ENCODE assay signal across 8 cellular contexts in genomic region chr1:148825029-148825428, GRCh38. TPM values are rescaled to one million over a fixed set of nuclear protein-coding genes. Genes with fewer than 3 reads are reported as not detected.
DNase-seq lines count a peak whose midpoint lies in the region; ATAC-seq, FAIRE-seq and TF ChIP-seq lines count a peak whose summit lies in the region.
"Not testable (repeated sequence)": the region's sequence is repeated elsewhere in the genome, so short reads cannot be mapped to it uniquely, and the experiment has no call there.

No MANE protein-coding gene starts in this region.

- not testable (repeated sequence) for FAIRE-seq in A549 (lab: Jason Lieb, UNC)
- FAIRE-seq in GM19239 (lab: Jason Lieb, UNC): peak; percentile 21
- peak; percentile 11 for FAIRE-seq in RCC 7860 (lab: Jason Lieb, UNC)

- not testable (repeated sequence) for H3K36me3 Mint-ChIP-seq in activated CD8-positive, alpha-beta T cell treated with anti-CD3 and anti-CD28 coated beads, Interleukin-2, amount 10 ng/mL, durations not matched to agents 7 days and 5 days (ENCODE audit: low read depth); effector memory CD8-positive, alpha-beta T cell (ENCODE audit: insufficient read depth); stimulated activated memory B cell treated with anti-CD40 and anti-IgM and Interleukin-4, amounts not matched to agents 10 μg/mL and 1 μg/mL and 100 μg/mL, for 72 hours

- no CpG with 5 or more reads among the region's 2 CpGs for WGBS in A549 (ENCODE audit: missing lambda C conversion rate)

- not testable (repeated sequence) for H3K9me3 Mint-ChIP-seq in activated CD8-positive, alpha-beta T cell treated with anti-CD3 and anti-CD28 coated beads, Interleukin-2, amount 10 ng/mL, durations not matched to agents 7 days and 5 days (ENCODE audit: insufficient read depth); effector memory CD8-positive, alpha-beta T cell; stimulated activated memory B cell treated with anti-CD40 and anti-IgM and Interleukin-4, amounts not matched to agents 10 μg/mL and 1 μg/mL and 100 μg/mL, for 72 hours

- H3K4me2 ChIP-seq in A549: not testable (repeated sequence)

- not testable (repeated sequence) for H3K9me3 ChIP-seq in A549, mucosa of descending colon

- CTCF ChIA-PET in A549 (lab: Yijun Ruan, JAX); activated CD8-positive, alpha-beta T cell treated with anti-CD3 and anti-CD28 coated beads, Interleukin-2, amount 10 ng/mL, durations not matched to agents 7 days and 5 days (lab: Charles Lee): not testable (repeated sequence)

- not testable (repeated sequence) for H3K4me3 Mint-ChIP-seq in activated CD8-positive, alpha-beta T cell treated with anti-CD3 and anti-CD28 coated beads, Interleukin-2, amount 10 ng/mL, durations not matched to agents 7 days and 5 days; effector memory CD8-positive, alpha-beta T cell; stimulated activated memory B cell treated with anti-CD40 and anti-IgM and Interleukin-4, amounts not matched to agents 10 μg/mL and 1 μg/mL and 100 μg/mL, for 72 hours

- not testable (repeated sequence) for H3K27ac Mint-ChIP-seq in activated CD8-positive, alpha-beta T cell treated with anti-CD3 and anti-CD28 coated beads, Interleukin-2, amount 10 ng/mL, durations not matched to agents 7 days and 5 days; effector memory CD8-positive, alpha-beta T cell; stimulated activated memory B cell treated with anti-CD40 and anti-IgM and Interleukin-4, amounts not matched to agents 10 μg/mL and 1 μg/mL and 100 μg/mL, for 72 hours

- DNase-seq in A549 (ENCODE audit: low read depth in 1 of 2, low spot score in 1 of 2); GM19239 (ENCODE audit: insufficient read length, low spot score); RCC 7860 (ENCODE audit: low spot score); activated CD8-positive, alpha-beta T cell treated with anti-CD3 and anti-CD28 coated beads, Interleukin-2, amount 10 ng/mL, durations not matched to agents 7 days and 5 days; effector memory CD8-positive, alpha-beta T cell; left ventricle myocardium superior; mucosa of descending colon: not testable (repeated sequence)

- H3K27ac ChIP-seq in A549: not testable (repeated sequence)

- not testable (repeated sequence) for TF ChIP-seq POLR2A in A549 (IDR thresholded peaks at IDR 0.05; ENCODE audit: low read length)

- H3K4me1 Mint-ChIP-seq in activated CD8-positive, alpha-beta T cell treated with anti-CD3 and anti-CD28 coated beads, Interleukin-2, amount 10 ng/mL, durations not matched to agents 7 days and 5 days (ENCODE audit: low read depth); effector memory CD8-positive, alpha-beta T cell (ENCODE audit: low read depth in 2 of 2); stimulated activated memory B cell treated with anti-CD40 and anti-IgM and Interleukin-4, amounts not matched to agents 10 μg/mL and 1 μg/mL and 100 μg/mL, for 72 hours: not testable (repeated sequence)

- POLR2A ChIA-PET in A549 (lab: Yijun Ruan, JAX); activated CD8-positive, alpha-beta T cell treated with anti-CD3 and anti-CD28 coated beads, Interleukin-2, amount 10 ng/mL, durations not matched to agents 7 days and 5 days (lab: Charles Lee): not testable (repeated sequence)

- ATAC-seq in A549: peak; percentile 74 to 78; a peak in 5 of 6 replicates
- peak; percentile 83 for ATAC-seq in activated CD8-positive, alpha-beta T cell treated with anti-CD3 and anti-CD28 coated beads, Interleukin-2, amount 10 ng/mL, durations not matched to agents 7 days and 5 days
- ATAC-seq in effector memory CD8-positive, alpha-beta T cell (replicated peaks): peak; percentile 61
- peak; percentile 81 for ATAC-seq in left ventricle myocardium superior
- peak; percentile 76 for ATAC-seq in mucosa of descending colon
- ATAC-seq in stimulated activated memory B cell treated with anti-CD40 and anti-IgM and Interleukin-4, amounts not matched to agents 10 μg/mL and 1 μg/mL and 100 μg/mL, for 72 hours: peak; percentile 75

- H3K27me3 Mint-ChIP-seq in activated CD8-positive, alpha-beta T cell treated with anti-CD3 and anti-CD28 coated beads, Interleukin-2, amount 10 ng/mL, durations not matched to agents 7 days and 5 days (ENCODE audit: low read depth); effector memory CD8-positive, alpha-beta T cell; stimulated activated memory B cell treated with anti-CD40 and anti-IgM and Interleukin-4, amounts not matched to agents 10 μg/mL and 1 μg/mL and 100 μg/mL, for 72 hours: not testable (repeated sequence)

- intact Hi-C loops in left ventricle myocardium superior (cut with micrococcal nuclease); mucosa of descending colon (cut with DNase I, micrococcal nuclease): not testable (repeated sequence)

- not testable (repeated sequence) for TF ChIP-seq EP300 in A549 (IDR thresholded peaks at IDR 0.05)

- not testable (repeated sequence) for H3K36me3 ChIP-seq in mucosa of descending colon (ENCODE audit: low read depth)

- H3K4me1 ChIP-seq in A549; mucosa of descending colon (ENCODE audit: low read depth): not testable (repeated sequence)

- H3K4me3 ChIP-seq in A549, mucosa of descending colon: not testable (repeated sequence)

- TF ChIP-seq RAD21 in A549 (conservative IDR thresholded peaks at IDR 0.05 in 1 of 2, IDR thresholded peaks at IDR 0.05 in 1 of 2): not testable (repeated sequence)

- not testable (repeated sequence) for TF ChIP-seq CTCF in A549 (IDR thresholded peaks at IDR 0.05); mucosa of descending colon (IDR thresholded peaks at IDR 0.05)

RNA-seq across cellular contexts. Expression of gene PDE4DIP, which starts 19.2 kb away (rescaled TPM):
- polyA plus RNA-seq in A549 (2011; rRNA removed) (9.2 and 10.7 TPM in 2 replicates), A549 (2017; fragmentation: RNase III; extraction: RNeasy Plus Mini Kit Qiagen cat#74134 plus additional on column Dnase treatment) (5.4 to 6.4 TPM (median 5.6 TPM) in 3 replicates)
- polyA plus RNA-seq in A549 (2012; cell fraction: cytosol; rRNA removed): 1.7 TPM in 2 replicates
- 1.5 and 2.4 TPM in 2 replicates for polyA plus RNA-seq in A549 (2012; cell fraction: nucleus; rRNA removed)
- 6.3 and 9.4 TPM in 2 replicates for polyA minus RNA-seq in A549 (2011; rRNA and poly(A)+ RNA removed)
- 10 to 100 TPM; 21.5 to 22.3 TPM for total RNA-seq in activated CD8-positive, alpha-beta T cell treated with anti-CD3 and anti-CD28 coated beads, Interleukin-2, amount 10 ng/mL, durations not matched to agents 7 days and 5 days
- total RNA-seq in left ventricle myocardium superior (1,838 TPM), mucosa of descending colon (10 to 100 TPM; 49.3 to 62.1 (median 58.6) TPM)

Comparison
In these comparisons a context has a peak if more than half of its experiments do, and no peak if none do; other contexts are left out.
1. RNA of gene PDE4DIP, which starts 19.2 kb away (total RNA-seq): 1,838 TPM in left ventricle myocardium superior (single experiment); 49.3 to 62.1 TPM in mucosa of descending colon and 21.5 to 22.3 TPM in activated CD8-positive, alpha-beta T cell treated with anti-CD3 and anti-CD28 coated beads, Interleukin-2, amount 10 ng/mL, durations not matched to agents 7 days and 5 days; every median in the first group is over 10 times any median in the second.
2. Peak in every context shown above with its lines, with median percentiles within 50 percentile points of each other: ATAC-seq.